Comparison of ENCODE assay signal across 8 cellular contexts in the genomic region with DNA sequence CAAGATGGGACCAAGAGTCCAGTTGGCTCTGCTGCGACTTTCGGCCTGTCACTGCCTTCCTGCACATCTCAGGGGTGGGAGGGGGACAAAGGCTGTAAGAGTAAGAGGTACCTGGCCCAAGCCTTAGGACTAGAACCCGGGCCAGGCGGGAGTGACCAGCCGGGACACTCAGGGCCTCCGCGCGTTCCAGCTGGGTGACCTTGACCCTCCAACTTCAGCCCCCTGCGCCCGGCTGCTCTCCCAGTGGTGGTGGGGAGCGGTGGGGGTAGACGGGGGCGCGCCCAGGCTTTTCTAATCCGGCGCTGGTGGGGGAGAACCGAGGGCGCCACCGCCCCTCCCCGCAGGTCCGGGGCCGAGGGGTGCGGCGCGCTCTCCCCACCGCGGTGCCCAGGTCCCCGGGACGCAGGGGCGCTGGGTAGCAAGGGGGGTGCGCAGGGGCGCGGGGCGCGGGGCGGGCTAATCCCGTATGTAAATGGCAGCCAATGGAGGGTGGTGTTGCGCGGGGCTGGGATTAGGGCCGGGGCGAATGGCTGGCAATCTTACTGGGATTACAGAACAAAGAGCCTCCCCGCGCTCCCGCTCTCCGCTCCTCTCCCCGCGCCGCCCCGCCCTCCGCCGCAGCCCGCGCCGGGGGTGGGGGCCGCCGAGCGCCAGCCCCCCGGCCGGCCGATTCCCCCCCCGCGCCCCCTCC. TPM values are rescaled to one million over a fixed set of nuclear protein-coding genes. Genes with fewer than 3 reads are reported as not detected.
DNase-seq lines count a peak whose midpoint lies in the region; ATAC-seq, FAIRE-seq and TF ChIP-seq lines count a peak whose summit lies in the region.

A gene with protein sequence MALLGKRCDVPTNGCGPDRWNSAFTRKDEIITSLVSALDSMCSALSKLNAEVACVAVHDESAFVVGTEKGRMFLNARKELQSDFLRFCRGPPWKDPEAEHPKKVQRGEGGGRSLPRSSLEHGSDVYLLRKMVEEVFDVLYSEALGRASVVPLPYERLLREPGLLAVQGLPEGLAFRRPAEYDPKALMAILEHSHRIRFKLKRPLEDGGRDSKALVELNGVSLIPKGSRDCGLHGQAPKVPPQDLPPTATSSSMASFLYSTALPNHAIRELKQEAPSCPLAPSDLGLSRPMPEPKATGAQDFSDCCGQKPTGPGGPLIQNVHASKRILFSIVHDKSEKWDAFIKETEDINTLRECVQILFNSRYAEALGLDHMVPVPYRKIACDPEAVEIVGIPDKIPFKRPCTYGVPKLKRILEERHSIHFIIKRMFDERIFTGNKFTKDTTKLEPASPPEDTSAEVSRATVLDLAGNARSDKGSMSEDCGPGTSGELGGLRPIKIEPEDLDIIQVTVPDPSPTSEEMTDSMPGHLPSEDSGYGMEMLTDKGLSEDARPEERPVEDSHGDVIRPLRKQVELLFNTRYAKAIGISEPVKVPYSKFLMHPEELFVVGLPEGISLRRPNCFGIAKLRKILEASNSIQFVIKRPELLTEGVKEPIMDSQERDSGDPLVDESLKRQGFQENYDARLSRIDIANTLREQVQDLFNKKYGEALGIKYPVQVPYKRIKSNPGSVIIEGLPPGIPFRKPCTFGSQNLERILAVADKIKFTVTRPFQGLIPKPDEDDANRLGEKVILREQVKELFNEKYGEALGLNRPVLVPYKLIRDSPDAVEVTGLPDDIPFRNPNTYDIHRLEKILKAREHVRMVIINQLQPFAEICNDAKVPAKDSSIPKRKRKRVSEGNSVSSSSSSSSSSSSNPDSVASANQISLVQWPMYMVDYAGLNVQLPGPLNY (plus strand): TSS at position 586 of the 691 bp plus-strand sequence. CDS start 54,175 bp downstream, outside the sequence.

- CTCF ChIA-PET in GM12878 (lab: Yijun Ruan, JAX) = interaction anchor here (7.4 kb wide), 1 partner anchor 113 kb away, joined by 61 read pairs; no protein-coding TSS in a partner anchor

- peak within 1 kb of the TSS; percentile 75 for H3K4me3 Mint-ChIP-seq in T-helper 2 cell treated with Interferon-gamma antibody and Interleukin-4, amounts not matched to agents 5 μg/mL and 100 μg/mL, for 36 hours

- TF ChIP-seq RAD21 in GM12878 (IDR thresholded peaks at IDR 0.05; ENCODE audit: insufficient read depth, low read depth, low read length) = no peak

- H3K27ac ChIP-seq in GM12878 (ENCODE audit: control insufficient read depth, insufficient read depth) = no peak within 1 kb of the TSS

- H4K20me1 ChIP-seq in GM12878 (ENCODE audit: control insufficient read depth, insufficient read depth) = peaks cover 2% of the 10 kb centered on the region; the same call in 1 of the 2 replicates

- H3K79me2 ChIP-seq in GM12878 (ENCODE audit: control insufficient read depth, insufficient read depth, low read length) = no peaks in the 10 kb centered on the region

- H3K4me2 ChIP-seq in GM12878 (ENCODE audit: control insufficient read depth, insufficient read depth) = peak within 1 kb of the TSS; percentile 42; the same call in 1 of the 2 replicates

- RAD21 ChIA-PET in GM12878 (lab: Charles Lee; ENCODE audit: unreplicated experiment) = no interaction called here

- TF ChIP-seq EP300 in GM12878 (IDR thresholded peaks at IDR 0.05; ENCODE audit: borderline replicate concordance in 1 of 2, control insufficient read depth in 1 of 2, low read depth in 2 of 2, low read length in 2 of 2) = no peak

- POLR2A ChIA-PET in GM12878 (lab: Charles Lee) = no interaction called here

- H3K36me3 ChIP-seq in GM12878 (ENCODE audit: control insufficient read depth in 2 of 2, insufficient read depth in 2 of 2, low read length in 1 of 2) = no peaks in the 10 kb centered on the region

- no peak for TF ChIP-seq CTCF in GM12878 (IDR thresholded peaks at IDR 0.05 in 2 of 3, conservative IDR thresholded peaks at IDR 0.05 in 1 of 3; ENCODE audit: control insufficient read depth in 2 of 3, extremely low read depth in 1 of 3, insufficient read depth in 1 of 3, low read depth in 3 of 3, low read length in 3 of 3)

- peak; percentile 64 for DNase-seq in NCI-H146 treated with DMSO at 0.1 percent for 48 hours (lab: John Stamatoyannopoulos, UW; ENCODE audit: unreplicated experiment)
- peak; percentile 30 for DNase-seq in T-helper 2 cell treated with Interferon-gamma antibody and Interleukin-4, amounts not matched to agents 5 μg/mL and 100 μg/mL, for 36 hours (ENCODE audit: low spot score)
- no peak for DNase-seq in GM12878 (ENCODE audit: low read depth, low spot score)
- DNase-seq in hepatic stellate cell (ENCODE audit: low spot score) = peak; percentile 94
- DNase-seq in pulmonary artery endothelial cell (ENCODE audit: low read depth, low spot score) = peak; percentile 8

- in situ Hi-C loops in GM12878 (cut with MboI) = no loop called here

- peak within 1 kb of the TSS; percentile 79 for H3K27ac Mint-ChIP-seq in T-helper 2 cell treated with Interferon-gamma antibody and Interleukin-4, amounts not matched to agents 5 μg/mL and 100 μg/mL, for 36 hours

- TF ChIP-seq POLR2A in GM15510 (IDR thresholded peaks at IDR 0.05; ENCODE audit: borderline replicate concordance, extremely low read depth, insufficient read length) (peak; percentile 15), GM12878 (IDR thresholded peaks at IDR 0.05; ENCODE audit: low read depth, low read length) (no peak)

- no peaks in the 10 kb centered on the region for H3K9me3 Mint-ChIP-seq in T-helper 2 cell treated with Interferon-gamma antibody and Interleukin-4, amounts not matched to agents 5 μg/mL and 100 μg/mL, for 36 hours

- H3K27me3 Mint-ChIP-seq in T-helper 2 cell treated with Interferon-gamma antibody and Interleukin-4, amounts not matched to agents 5 μg/mL and 100 μg/mL, for 36 hours (ENCODE audit: low read depth) = peaks cover 25% of the 10 kb centered on the region

- peaks cover 12% of the 10 kb centered on the region for H3K4me1 Mint-ChIP-seq in T-helper 2 cell treated with Interferon-gamma antibody and Interleukin-4, amounts not matched to agents 5 μg/mL and 100 μg/mL, for 36 hours (ENCODE audit: low read depth)

- H3K27me3 ChIP-seq in GM12878 (replicated peaks in 1 of 2; ENCODE audit: control insufficient read depth in 2 of 2, insufficient read depth in 2 of 2, low read length in 1 of 2) = no peaks in the 10 kb centered on the region

- peaks cover 5% of the 10 kb centered on the region for H3K4me1 ChIP-seq in GM12878 (ENCODE audit: control insufficient read depth, insufficient read depth, low read length)

- WGBS in GM12878 (ENCODE audit: insufficient coverage, insufficient replicate concordance, low lambda C conversion rate, missing lambda C conversion rate) = 3% methylated on average over 33 of the region's 62 CpGs

- H3K9me3 ChIP-seq in GM12878 (replicated peaks; ENCODE audit: control insufficient read depth, insufficient read depth, low read length) = no peaks in the 10 kb centered on the region; the same call in 2 of the 3 replicates

- intact Hi-C loops in GM12878 (cut with micrococcal nuclease; ENCODE audit: unreplicated experiment) = loop anchor here (10.0 kb wide), 1 partner anchor 211 kb away; no protein-coding TSS in a partner anchor

- no peak for FAIRE-seq in GM12878 (lab: Jason Lieb, UNC)

- H3K4me3 ChIP-seq in GM12878 = peak within 1 kb of the TSS; percentile 41; the same call in 1 of the 2 replicates

- ATAC-seq in GM12878 (peak; percentile 55), GM21786 (IDR thresholded peaks at IDR 0.05; ENCODE audit: unreplicated experiment) (no peak), HG02588 (IDR thresholded peaks at IDR 0.05; ENCODE audit: unreplicated experiment) (no peak)

- SMC1A ChIA-PET in GM12878 (lab: Charles Lee; ENCODE audit: uncharacterized antibody, unreplicated experiment) = no interaction called here

- H3K36me3 Mint-ChIP-seq in T-helper 2 cell treated with Interferon-gamma antibody and Interleukin-4, amounts not matched to agents 5 μg/mL and 100 μg/mL, for 36 hours (ENCODE audit: low read depth) = no peaks in the 10 kb centered on the region

- H2AFZ ChIP-seq in GM12878 (ENCODE audit: control insufficient read depth, low read depth, low read length) = no peak within 1 kb of the TSS; the same call in 1 of the 2 replicates

- H3K9ac ChIP-seq in GM12878 (ENCODE audit: control insufficient read depth, insufficient read depth, low read length) = no peak within 1 kb of the TSS

- BruUV-seq in GM12878 (replicated peaks; lab: Mats Ljungman, UMichigan) = no TSS peak

TF ChIP-seq in GM12878, 131 proteins besides CTCF, POLR2A, EP300 and RAD21:
- TF ChIP-seq NR2F1 (conservative IDR thresholded peaks at IDR 0.05) (peak; percentile 38), LARP7 (IDR thresholded peaks at IDR 0.05) (peak; percentile 47; the same call in 1 of the 2 replicates), MXI1 (IDR thresholded peaks at IDR 0.05; ENCODE audit: low read depth, low read length) (no peak), GATAD2B (conservative IDR thresholded peaks at IDR 0.05; ENCODE audit: low read depth) (0 out of 2 replicates have a peak, but pooled peaks have one; percentile 20)

RNA-seq across cellular contexts. Expression of the gene that starts here (rescaled TPM):
- total RNA-seq in GM12878 (2013; cell fraction: nucleolus; rRNA removed) = 13.7 and 14.4 TPM in 2 replicates
- total RNA-seq in GM12878 (2014; rRNA removed) (0.65 and 0.96 TPM in 2 replicates), GM12878 (2014; rRNA removed; fragmentation: Illumina TruSeq; extraction: Trizol) (0.98 and 1.0 TPM in 2 replicates), GM12878 (2021) (2.6 and 3.0 TPM in 2 replicates), pulmonary artery endothelial cell (5.4 and 6.7 TPM in 2 replicates)
- 0.60 TPM for polyA plus RNA-seq in GM12878 (2011; ENCODE audit: low read depth)
- polyA plus RNA-seq in GM12878 (2011; rRNA removed) (1.3 and 2.0 TPM in 2 replicates), GM12878 (2014; fragmentation: Illumina TruSeq; extraction: Trizol) (1.9 and 2.8 TPM in 2 replicates), GM12878 (2014; fragmentation: Nextera tagmentation; extraction: Ambion mirVana) (1 to 10 TPM in 1 of 2 experiments, under 1 TPM in 1; 0.48 to 1.8 TPM), GM12878 (2014; rRNA removed) (1.6 and 3.3 TPM in 2 replicates), GM12878 (2016; fragmentation: Nextera tagmentation; extraction: Ambion mirVana) (under 1 TPM; 0.57 to 0.62 TPM)
- polyA plus RNA-seq in GM12878 (2011; cell fraction: cytosol; rRNA removed) = 1.4 and 1.6 TPM in 2 replicates
- 1.6 TPM in 2 replicates for polyA plus RNA-seq in GM12878 (2011; cell fraction: nucleus; rRNA removed)
- polyA plus RNA-seq in GM12878 (2012) = 2.2 and 2.6 TPM in 2 replicates
- 0.59 and 2.0 TPM in 2 replicates for polyA minus RNA-seq in GM12878 (2011; rRNA and poly(A)+ RNA removed)
- polyA minus RNA-seq in GM12878 (2011; cell fraction: cytosol; rRNA and poly(A)+ RNA removed) = 0.94 and 1.5 TPM in 2 replicates
- polyA minus RNA-seq in GM12878 (2011; cell fraction: nucleus; rRNA and poly(A)+ RNA removed) = 1.2 and 2.0 TPM in 2 replicates
